In genomic region chr2:42569116-42569711, GRCh38 we compare ENCODE assay signal across 8 cellular contexts. TPM values are rescaled to one million over a fixed set of nuclear protein-coding genes. Genes with fewer than 3 reads are reported as not detected.
DNase-seq lines count a peak whose midpoint lies in the region; ATAC-seq and TF ChIP-seq lines count a peak whose summit lies in the region.

No MANE protein-coding gene starts in this region.

- no peaks in the 10 kb centered on the region for H3K36me3 Mint-ChIP-seq in dendritic cell treated with granulocyte-macrophage colony-stimulating factor and Interleukin-4, amounts not matched to agents 40 ng/mL and 50 ng/mL, for 4 days (ENCODE audit: low read depth)

- H3K9me3 ChIP-seq in SK-N-MC (ENCODE audit: low read depth, low read length) = no peaks in the 10 kb centered on the region
- no peaks in the 10 kb centered on the region for H3K9me3 ChIP-seq in liver (ENCODE audit: control insufficient read depth in 4 of 4, low read length in 3 of 4)

- H3K27me3 ChIP-seq in liver (ENCODE audit: control insufficient read depth in 4 of 4, insufficient read depth in 4 of 4, low read length in 3 of 4) = no peaks in the 10 kb centered on the region

- H3K4me3 ChIP-seq in SK-N-MC = peak overlapping the region; percentile 97
- peak overlapping the region; percentile 77 to 98 (median 78) for H3K4me3 ChIP-seq in liver (ENCODE audit: low read depth in 1 of 3, low read length in 3 of 3)

- no peak for TF ChIP-seq CTCF in liver (IDR thresholded peaks at IDR 0.05; ENCODE audit: low read depth, low read length, missing input control)

- peaks cover 4 to 10% (median 5%) of the 10 kb centered on the region in 4 donors for H3K4me1 ChIP-seq in liver (ENCODE audit: control insufficient read depth in 4 of 4, insufficient read depth in 4 of 4, low read length in 3 of 4)

- intact Hi-C loops in dendritic cell treated with granulocyte-macrophage colony-stimulating factor and Interleukin-4, amounts not matched to agents 40 ng/mL and 50 ng/mL, for 4 days (cut with micrococcal nuclease) = no loop called here

- H3K27ac ChIP-seq in SK-N-MC (peak overlapping the region; percentile 36), liver (ENCODE audit: low read depth in 1 of 2, low read length in 2 of 2) (peak overlapping the region; percentile 69 to 73)

- peak overlapping the region; percentile 63 for H3K27ac Mint-ChIP-seq in dendritic cell treated with granulocyte-macrophage colony-stimulating factor and Interleukin-4, amounts not matched to agents 40 ng/mL and 50 ng/mL, for 4 days
- peak overlapping the region; percentile 97 to 98 for H3K27ac Mint-ChIP-seq in stimulated activated naive CD8-positive, alpha-beta T cell treated with anti-CD3 and anti-CD28 coated beads, Interleukin-15, amount 100 ng/mL, for 72 hours

- WGBS in liver = 9% methylated on average over 20 of the region's 20 CpGs

- H3K9ac ChIP-seq in SK-N-MC (ENCODE audit: insufficient read length) = peak overlapping the region; percentile 82
- H3K9ac ChIP-seq in liver (ENCODE audit: low read depth in 1 of 2, low read length in 2 of 2) = peak overlapping the region; percentile 44 to 65

- DNase-seq in NCI-H2171 treated with DMSO at 0.1 percent for 48 hours (lab: John Stamatoyannopoulos, UW) (peak; percentile 24), NCI-H2171 (lab: John Stamatoyannopoulos, UW) (no peak), SK-N-MC (ENCODE audit: low read depth, low spot score) (no peak), NCI-H446 (lab: John Stamatoyannopoulos, UW) (no peak)
- DNase-seq in stimulated activated naive CD8-positive, alpha-beta T cell treated with anti-CD3 and anti-CD28 coated beads, Interleukin-15, amount 100 ng/mL, for 72 hours = peak; percentile 15 to 37

- peaks cover 16% of the 10 kb centered on the region for H3K4me1 Mint-ChIP-seq in dendritic cell treated with granulocyte-macrophage colony-stimulating factor and Interleukin-4, amounts not matched to agents 40 ng/mL and 50 ng/mL, for 4 days (ENCODE audit: low read depth)
- peaks cover 33% of the 10 kb centered on the region for H3K4me1 Mint-ChIP-seq in stimulated activated naive CD8-positive, alpha-beta T cell treated with anti-CD3 and anti-CD28 coated beads, Interleukin-15, amount 100 ng/mL, for 72 hours

- ATAC-seq in HG03460 (IDR thresholded peaks at IDR 0.05; ENCODE audit: unreplicated experiment) = peak; percentile 11
- peak; percentile 49 for ATAC-seq in stimulated activated naive CD8-positive, alpha-beta T cell treated with anti-CD3 and anti-CD28 coated beads, Interleukin-15, amount 100 ng/mL, for 72 hours

- H3K4me3 Mint-ChIP-seq in dendritic cell treated with granulocyte-macrophage colony-stimulating factor and Interleukin-4, amounts not matched to agents 40 ng/mL and 50 ng/mL, for 4 days = peak overlapping the region; percentile 76
- H3K4me3 Mint-ChIP-seq in stimulated activated naive CD8-positive, alpha-beta T cell treated with anti-CD3 and anti-CD28 coated beads, Interleukin-15, amount 100 ng/mL, for 72 hours = peak overlapping the region; percentile 94

- no peak for TF ChIP-seq RAD21 in liver (IDR thresholded peaks at IDR 0.05)

- peaks cover 15% of the 10 kb centered on the region for H3K27me3 Mint-ChIP-seq in dendritic cell treated with granulocyte-macrophage colony-stimulating factor and Interleukin-4, amounts not matched to agents 40 ng/mL and 50 ng/mL, for 4 days
- no peaks in the 10 kb centered on the region for H3K27me3 Mint-ChIP-seq in stimulated activated naive CD8-positive, alpha-beta T cell treated with anti-CD3 and anti-CD28 coated beads, Interleukin-15, amount 100 ng/mL, for 72 hours

- H3K36me3 ChIP-seq in SK-N-MC (ENCODE audit: insufficient read depth, low read length) (peaks cover 22% of the 10 kb centered on the region), liver (ENCODE audit: control insufficient read depth in 4 of 4, insufficient read depth in 3 of 4, low read depth in 1 of 4, low read length in 3 of 4) (no peaks in the 10 kb centered on the region)

- no peaks in the 10 kb centered on the region for H3K9me3 Mint-ChIP-seq in dendritic cell treated with granulocyte-macrophage colony-stimulating factor and Interleukin-4, amounts not matched to agents 40 ng/mL and 50 ng/mL, for 4 days
- no peaks in the 10 kb centered on the region for H3K9me3 Mint-ChIP-seq in stimulated activated naive CD8-positive, alpha-beta T cell treated with anti-CD3 and anti-CD28 coated beads, Interleukin-15, amount 100 ng/mL, for 72 hours

TF ChIP-seq in liver, 16 proteins besides CTCF, POLR2A, EP300 and RAD21:
- no peak for TF ChIP-seq REST (IDR thresholded peaks at IDR 0.05)
- no peak for TF ChIP-seq HNF4G (IDR thresholded peaks at IDR 0.05)
- no peak for TF ChIP-seq GABPA (IDR thresholded peaks at IDR 0.05 in 1 of 2, conservative IDR thresholded peaks at IDR 0.05 in 1 of 2)
- TF ChIP-seq NR2F2 (IDR thresholded peaks at IDR 0.05) = no peak
- TF ChIP-seq ZBTB33 (IDR thresholded peaks at IDR 0.05) = no peak
- TF ChIP-seq ATF3 (IDR thresholded peaks at IDR 0.05) = no peak
- no peak for TF ChIP-seq RXRA (IDR thresholded peaks at IDR 0.05)
- no peak for TF ChIP-seq FOXA2 (IDR thresholded peaks at IDR 0.05)
- no peak for TF ChIP-seq MAX (IDR thresholded peaks at IDR 0.05)
- no peak for TF ChIP-seq TAF1 (conservative IDR thresholded peaks at IDR 0.05)
- TF ChIP-seq FOXA1 (IDR thresholded peaks at IDR 0.05) = no peak
- no peak for TF ChIP-seq HNF4A (conservative IDR thresholded peaks at IDR 0.05)
- no peak for TF ChIP-seq EGR1 (IDR thresholded peaks at IDR 0.05; ENCODE audit: low read depth in 2 of 2)
- no peak for TF ChIP-seq YY1 (IDR thresholded peaks at IDR 0.05)
- TF ChIP-seq SP1 (IDR thresholded peaks at IDR 0.05) = no peak
- no peak for TF ChIP-seq JUND (IDR thresholded peaks at IDR 0.05)
TF ChIP-seq in liver: peak in this region for 0.

RNA-seq across cellular contexts. Expression of gene MTA3, which starts 0.8 kb away (rescaled TPM):
- 10 to 100 TPM in 1 of 2 donors, 1 to 10 TPM in 1; 7.8 to 10.3 TPM for total RNA-seq in liver
- polyA plus RNA-seq in liver = 1 to 10 TPM; 5.5 to 5.9 TPM

Comparison
In these comparisons a context has a peak if more than half of its experiments do, and no peak if none do; other contexts are left out.
1. DNase-seq: peak in NCI-H2171 treated with DMSO at 0.1 percent for 48 hours (single experiment) and stimulated activated naive CD8-positive, alpha-beta T cell treated with anti-CD3 and anti-CD28 coated beads, Interleukin-15, amount 100 ng/mL, for 72 hours (2 of 2); none in NCI-H2171 (single experiment), SK-N-MC (single experiment) and NCI-H446 (0 of 2).